In the genomic region with DNA sequence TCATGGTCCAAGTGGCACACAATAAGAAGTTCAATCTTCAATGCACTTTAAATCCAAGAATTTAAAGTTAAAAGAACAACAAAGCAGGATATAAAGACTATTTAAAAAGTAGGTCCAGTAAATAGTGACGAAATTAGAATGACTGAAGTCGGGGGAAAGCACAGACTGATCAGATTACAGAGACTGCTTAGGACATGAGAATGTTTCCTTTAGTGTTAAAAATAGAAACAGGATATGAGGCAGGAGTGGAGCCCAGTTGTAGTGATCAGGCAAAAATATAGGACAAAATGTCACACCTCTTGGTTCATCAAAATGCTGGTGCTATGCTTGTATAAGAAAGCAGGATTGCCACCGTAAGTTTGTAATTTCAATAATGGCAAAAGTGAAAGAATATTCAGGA, we compare ENCODE assay signal across 1 cellular context.
TF ChIP-seq lines count a peak whose summit lies in the region.

No MANE protein-coding gene starts in this region.

TF ChIP-seq in H1, 55 proteins besides CTCF, POLR2A, EP300 and RAD21 (continued from another document):
- no peak for TF ChIP-seq SAP30 (IDR thresholded peaks at IDR 0.05; ENCODE audit: insufficient read depth, insufficient replicate concordance, low read length)
- TF ChIP-seq TCF12 (IDR thresholded peaks at IDR 0.05; ENCODE audit: low read depth, low read length) = no peak
- TF ChIP-seq HDAC2 (IDR thresholded peaks at IDR 0.05; ENCODE audit: borderline replicate concordance in 1 of 2, low read depth in 2 of 2, low read length in 2 of 2) = no peak
- TF ChIP-seq, protein P1, sequence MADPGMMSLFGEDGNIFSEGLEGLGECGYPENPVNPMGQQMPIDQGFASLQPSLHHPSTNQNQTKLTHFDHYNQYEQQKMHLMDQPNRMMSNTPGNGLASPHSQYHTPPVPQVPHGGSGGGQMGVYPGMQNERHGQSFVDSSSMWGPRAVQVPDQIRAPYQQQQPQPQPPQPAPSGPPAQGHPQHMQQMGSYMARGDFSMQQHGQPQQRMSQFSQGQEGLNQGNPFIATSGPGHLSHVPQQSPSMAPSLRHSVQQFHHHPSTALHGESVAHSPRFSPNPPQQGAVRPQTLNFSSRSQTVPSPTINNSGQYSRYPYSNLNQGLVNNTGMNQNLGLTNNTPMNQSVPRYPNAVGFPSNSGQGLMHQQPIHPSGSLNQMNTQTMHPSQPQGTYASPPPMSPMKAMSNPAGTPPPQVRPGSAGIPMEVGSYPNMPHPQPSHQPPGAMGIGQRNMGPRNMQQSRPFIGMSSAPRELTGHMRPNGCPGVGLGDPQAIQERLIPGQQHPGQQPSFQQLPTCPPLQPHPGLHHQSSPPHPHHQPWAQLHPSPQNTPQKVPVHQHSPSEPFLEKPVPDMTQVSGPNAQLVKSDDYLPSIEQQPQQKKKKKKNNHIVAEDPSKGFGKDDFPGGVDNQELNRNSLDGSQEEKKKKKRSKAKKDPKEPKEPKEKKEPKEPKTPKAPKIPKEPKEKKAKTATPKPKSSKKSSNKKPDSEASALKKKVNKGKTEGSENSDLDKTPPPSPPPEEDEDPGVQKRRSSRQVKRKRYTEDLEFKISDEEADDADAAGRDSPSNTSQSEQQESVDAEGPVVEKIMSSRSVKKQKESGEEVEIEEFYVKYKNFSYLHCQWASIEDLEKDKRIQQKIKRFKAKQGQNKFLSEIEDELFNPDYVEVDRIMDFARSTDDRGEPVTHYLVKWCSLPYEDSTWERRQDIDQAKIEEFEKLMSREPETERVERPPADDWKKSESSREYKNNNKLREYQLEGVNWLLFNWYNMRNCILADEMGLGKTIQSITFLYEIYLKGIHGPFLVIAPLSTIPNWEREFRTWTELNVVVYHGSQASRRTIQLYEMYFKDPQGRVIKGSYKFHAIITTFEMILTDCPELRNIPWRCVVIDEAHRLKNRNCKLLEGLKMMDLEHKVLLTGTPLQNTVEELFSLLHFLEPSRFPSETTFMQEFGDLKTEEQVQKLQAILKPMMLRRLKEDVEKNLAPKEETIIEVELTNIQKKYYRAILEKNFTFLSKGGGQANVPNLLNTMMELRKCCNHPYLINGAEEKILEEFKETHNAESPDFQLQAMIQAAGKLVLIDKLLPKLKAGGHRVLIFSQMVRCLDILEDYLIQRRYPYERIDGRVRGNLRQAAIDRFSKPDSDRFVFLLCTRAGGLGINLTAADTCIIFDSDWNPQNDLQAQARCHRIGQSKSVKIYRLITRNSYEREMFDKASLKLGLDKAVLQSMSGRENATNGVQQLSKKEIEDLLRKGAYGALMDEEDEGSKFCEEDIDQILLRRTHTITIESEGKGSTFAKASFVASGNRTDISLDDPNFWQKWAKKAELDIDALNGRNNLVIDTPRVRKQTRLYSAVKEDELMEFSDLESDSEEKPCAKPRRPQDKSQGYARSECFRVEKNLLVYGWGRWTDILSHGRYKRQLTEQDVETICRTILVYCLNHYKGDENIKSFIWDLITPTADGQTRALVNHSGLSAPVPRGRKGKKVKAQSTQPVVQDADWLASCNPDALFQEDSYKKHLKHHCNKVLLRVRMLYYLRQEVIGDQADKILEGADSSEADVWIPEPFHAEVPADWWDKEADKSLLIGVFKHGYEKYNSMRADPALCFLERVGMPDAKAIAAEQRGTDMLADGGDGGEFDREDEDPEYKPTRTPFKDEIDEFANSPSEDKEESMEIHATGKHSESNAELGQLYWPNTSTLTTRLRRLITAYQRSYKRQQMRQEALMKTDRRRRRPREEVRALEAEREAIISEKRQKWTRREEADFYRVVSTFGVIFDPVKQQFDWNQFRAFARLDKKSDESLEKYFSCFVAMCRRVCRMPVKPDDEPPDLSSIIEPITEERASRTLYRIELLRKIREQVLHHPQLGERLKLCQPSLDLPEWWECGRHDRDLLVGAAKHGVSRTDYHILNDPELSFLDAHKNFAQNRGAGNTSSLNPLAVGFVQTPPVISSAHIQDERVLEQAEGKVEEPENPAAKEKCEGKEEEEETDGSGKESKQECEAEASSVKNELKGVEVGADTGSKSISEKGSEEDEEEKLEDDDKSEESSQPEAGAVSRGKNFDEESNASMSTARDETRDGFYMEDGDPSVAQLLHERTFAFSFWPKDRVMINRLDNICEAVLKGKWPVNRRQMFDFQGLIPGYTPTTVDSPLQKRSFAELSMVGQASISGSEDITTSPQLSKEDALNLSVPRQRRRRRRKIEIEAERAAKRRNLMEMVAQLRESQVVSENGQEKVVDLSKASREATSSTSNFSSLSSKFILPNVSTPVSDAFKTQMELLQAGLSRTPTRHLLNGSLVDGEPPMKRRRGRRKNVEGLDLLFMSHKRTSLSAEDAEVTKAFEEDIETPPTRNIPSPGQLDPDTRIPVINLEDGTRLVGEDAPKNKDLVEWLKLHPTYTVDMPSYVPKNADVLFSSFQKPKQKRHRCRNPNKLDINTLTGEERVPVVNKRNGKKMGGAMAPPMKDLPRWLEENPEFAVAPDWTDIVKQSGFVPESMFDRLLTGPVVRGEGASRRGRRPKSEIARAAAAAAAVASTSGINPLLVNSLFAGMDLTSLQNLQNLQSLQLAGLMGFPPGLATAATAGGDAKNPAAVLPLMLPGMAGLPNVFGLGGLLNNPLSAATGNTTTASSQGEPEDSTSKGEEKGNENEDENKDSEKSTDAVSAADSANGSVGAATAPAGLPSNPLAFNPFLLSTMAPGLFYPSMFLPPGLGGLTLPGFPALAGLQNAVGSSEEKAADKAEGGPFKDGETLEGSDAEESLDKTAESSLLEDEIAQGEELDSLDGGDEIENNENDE (IDR thresholded peaks at IDR 0.05; ENCODE audit: insufficient replicate concordance, low read length) = no peak
- TF ChIP-seq MAX (IDR thresholded peaks at IDR 0.05) = no peak
- TF ChIP-seq TEAD4 (IDR thresholded peaks at IDR 0.05; ENCODE audit: low read depth, low read length) = no peak
- TF ChIP-seq RNF2 (IDR thresholded peaks at IDR 0.05; ENCODE audit: borderline replicate concordance, low read depth, low read length, missing control alignments, poor library complexity, severe bottlenecking) = no peak
- TF ChIP-seq ATF3 (IDR thresholded peaks at IDR 0.05; ENCODE audit: insufficient read depth, low read depth, low read length) = no peak
- no peak for TF ChIP-seq BACH1 (IDR thresholded peaks at IDR 0.05; ENCODE audit: low read length)
- TF ChIP-seq FOSL1 (IDR thresholded peaks at IDR 0.05; ENCODE audit: insufficient read depth, low read depth, low read length) = no peak
- TF ChIP-seq USF2 (IDR thresholded peaks at IDR 0.05; ENCODE audit: low read length) = no peak
